ENCODE assay signal across 8 cellular contexts in genomic region chr1:154404984-154405761, GRCh38. TPM values are rescaled to one million over a fixed set of nuclear protein-coding genes. Genes with fewer than 3 reads are reported as not detected.
DNase-seq lines count a peak whose midpoint lies in the region; ATAC-seq and TF ChIP-seq lines count a peak whose summit lies in the region.

TSS of gene IL6R (plus strand) at chr1:154405343. CDS start at chr1:154405630, 287 bp downstream.

- peak within 1 kb of the TSS; percentile 47 to 87 (median 76) for H3K4me3 ChIP-seq in Peyer's patch
- peak within 1 kb of the TSS; percentile 72 for H3K4me3 ChIP-seq in naive thymus-derived CD4-positive, alpha-beta T cell (ENCODE audit: low read length)

- H3K4me1 Mint-ChIP-seq in naive thymus-derived CD4-positive, alpha-beta T cell: peaks cover 50 to 75% (median 68%) of the 10 kb centered on the region in 7 donors
- peaks cover 83% of the 10 kb centered on the region for H3K4me1 Mint-ChIP-seq in stimulated activated naive CD8-positive, alpha-beta T cell treated with anti-CD3 and anti-CD28 coated beads, Interleukin-15, amount 100 ng/mL, for 72 hours

- H3K36me3 Mint-ChIP-seq in naive thymus-derived CD4-positive, alpha-beta T cell: no peaks in the 10 kb centered on the region

- peak; percentile 71 to 93 for TF ChIP-seq POLR2A in Peyer's patch (IDR thresholded peaks at IDR 0.05)

- peaks cover 3 to 42% (median 30%) of the 10 kb centered on the region in 4 donors for H3K4me1 ChIP-seq in Peyer's patch
- H3K4me1 ChIP-seq in naive thymus-derived CD4-positive, alpha-beta T cell (ENCODE audit: control insufficient read depth in 2 of 2, insufficient read depth in 2 of 2, low read length in 2 of 2): peaks cover 51 to 68% of the 10 kb centered on the region in 2 donors

- no peaks in the 10 kb centered on the region for H3K27me3 ChIP-seq in Peyer's patch
- H3K27me3 ChIP-seq in naive thymus-derived CD4-positive, alpha-beta T cell (ENCODE audit: control insufficient read depth in 2 of 2, insufficient read depth in 2 of 2, low read length in 2 of 2): no peaks in the 10 kb centered on the region

- H3K27ac ChIP-seq in Peyer's patch: peak within 1 kb of the TSS; percentile 88 to 97 (median 93)
- H3K27ac ChIP-seq in naive thymus-derived CD4-positive, alpha-beta T cell (ENCODE audit: low read depth, low read length): peak within 1 kb of the TSS; percentile 75

- POLR2A ChIA-PET in naive thymus-derived CD4-positive, alpha-beta T cell (lab: Charles Lee): interaction anchor here (0.5 to 8.8 kb wide), 11 partner anchors 13 to 152 kb away, joined by 3 to 159 read pairs (median 18); no protein-coding TSS in a partner anchor

- no peaks in the 10 kb centered on the region for H3K36me3 ChIP-seq in Peyer's patch
- peaks cover 0 to 8% (median 0%) of the 10 kb centered on the region in 3 experiments for H3K36me3 ChIP-seq in naive thymus-derived CD4-positive, alpha-beta T cell (ENCODE audit: control insufficient read depth in 2 of 3, insufficient read depth in 3 of 3, low read length in 3 of 3)

- no peaks in the 10 kb centered on the region for H3K9me3 Mint-ChIP-seq in naive thymus-derived CD4-positive, alpha-beta T cell
- no peaks in the 10 kb centered on the region for H3K9me3 Mint-ChIP-seq in stimulated activated naive CD8-positive, alpha-beta T cell treated with anti-CD3 and anti-CD28 coated beads, Interleukin-15, amount 100 ng/mL, for 72 hours

- CTCF ChIA-PET in naive thymus-derived CD4-positive, alpha-beta T cell (lab: Charles Lee): interaction anchor here (0.6 to 7.1 kb wide), 15 partner anchors 10 to 81 kb away, joined by 3 to 44 read pairs (median 6); no protein-coding TSS in a partner anchor

- TF ChIP-seq CTCF in Peyer's patch (IDR thresholded peaks at IDR 0.05): peak; percentile 34 to 89 (median 54)

- H3K27ac Mint-ChIP-seq in naive thymus-derived CD4-positive, alpha-beta T cell: peak within 1 kb of the TSS; percentile 77 to 99 (median 95)
- H3K27ac Mint-ChIP-seq in stimulated activated naive CD8-positive, alpha-beta T cell treated with anti-CD3 and anti-CD28 coated beads, Interleukin-15, amount 100 ng/mL, for 72 hours: no peak within 1 kb of the TSS

- H3K9me3 ChIP-seq in Peyer's patch: no peaks in the 10 kb centered on the region
- no peaks in the 10 kb centered on the region for H3K9me3 ChIP-seq in naive thymus-derived CD4-positive, alpha-beta T cell (ENCODE audit: control insufficient read depth in 2 of 3, low read length in 3 of 3)

- H3K4me3 Mint-ChIP-seq in naive thymus-derived CD4-positive, alpha-beta T cell: peak within 1 kb of the TSS; percentile 88 to 98 (median 96)
- peak within 1 kb of the TSS; percentile 77 to 85 for H3K4me3 Mint-ChIP-seq in stimulated activated naive CD8-positive, alpha-beta T cell treated with anti-CD3 and anti-CD28 coated beads, Interleukin-15, amount 100 ng/mL, for 72 hours

- ATAC-seq in HG03108 (IDR thresholded peaks at IDR 0.05; ENCODE audit: unreplicated experiment): peak; percentile 36
- peak; percentile 70 for ATAC-seq in naive thymus-derived CD4-positive, alpha-beta T cell
- peak; percentile 65 for ATAC-seq in stimulated activated naive CD8-positive, alpha-beta T cell treated with anti-CD3 and anti-CD28 coated beads, Interleukin-15, amount 100 ng/mL, for 72 hours

- DNase-seq in DMS 273 (lab: John Stamatoyannopoulos, UW; ENCODE audit: unreplicated experiment) (peak; percentile 83), DMS 273 treated with DMSO at 0.1 percent for 48 hours (lab: John Stamatoyannopoulos, UW) (no peak), Peyer's patch (peak; percentile 80 to 95 (median 94)), fibroblast of the conjunctiva (ENCODE audit: low read depth) (peak; percentile 79)
- DNase-seq in activated effector memory CD4-positive, alpha-beta T cell treated with anti-CD3 and anti-CD28 coated beads, Interleukin-2, amount 50 U/mL, for 16 hours: peak; percentile 91
- DNase-seq in naive thymus-derived CD4-positive, alpha-beta T cell: peak; percentile 63 to 83 (median 77)
- DNase-seq in stimulated activated naive CD8-positive, alpha-beta T cell treated with anti-CD3 and anti-CD28 coated beads, Interleukin-15, amount 100 ng/mL, for 72 hours: peak; percentile 62 to 72

- intact Hi-C loops in naive thymus-derived CD4-positive, alpha-beta T cell (cut with micrococcal nuclease): loop anchor here (1.0 to 10.0 kb wide), 11 partner anchors 19 to 550 kb away; partner anchors contain the start of genes UBE2Q1 (in 2 of the 2) and PBXIP1 (in 1 of the 2)

- H3K27me3 Mint-ChIP-seq in naive thymus-derived CD4-positive, alpha-beta T cell: peaks cover 0 to 4% (median 0%) of the 10 kb centered on the region in 5 donors
- H3K27me3 Mint-ChIP-seq in stimulated activated naive CD8-positive, alpha-beta T cell treated with anti-CD3 and anti-CD28 coated beads, Interleukin-15, amount 100 ng/mL, for 72 hours: no peaks in the 10 kb centered on the region

RNA-seq across cellular contexts. Expression of gene IL6R, which starts in this region (rescaled TPM):
- total RNA-seq in Peyer's patch: 100 to 1,000 TPM in 2 of 4 donors, 10 to 100 TPM in 2; 56.1 to 140 (median 100) TPM
- 10 to 100 TPM in 4 of 5 experiments, 1 to 10 TPM in 1; 5.2 to 91.6 (median 85.6) TPM for total RNA-seq in naive thymus-derived CD4-positive, alpha-beta T cell
- 10 to 100 TPM; 55.1 to 66.3 TPM for polyA plus RNA-seq in naive thymus-derived CD4-positive, alpha-beta T cell

Comparison
In these comparisons a context has a peak if more than half of its experiments do, and no peak if none do; other contexts are left out.
1. H3K27ac Mint-ChIP-seq: peak in naive thymus-derived CD4-positive, alpha-beta T cell (9 of 9); none in stimulated activated naive CD8-positive, alpha-beta T cell treated with anti-CD3 and anti-CD28 coated beads, Interleukin-15, amount 100 ng/mL, for 72 hours (0 of 2).
2. Peak in every context shown above with its lines, with median percentiles within 50 percentile points of each other: ATAC-seq.